Comparison of ENCODE assay signal across 1 cellular context in the genomic region with DNA sequence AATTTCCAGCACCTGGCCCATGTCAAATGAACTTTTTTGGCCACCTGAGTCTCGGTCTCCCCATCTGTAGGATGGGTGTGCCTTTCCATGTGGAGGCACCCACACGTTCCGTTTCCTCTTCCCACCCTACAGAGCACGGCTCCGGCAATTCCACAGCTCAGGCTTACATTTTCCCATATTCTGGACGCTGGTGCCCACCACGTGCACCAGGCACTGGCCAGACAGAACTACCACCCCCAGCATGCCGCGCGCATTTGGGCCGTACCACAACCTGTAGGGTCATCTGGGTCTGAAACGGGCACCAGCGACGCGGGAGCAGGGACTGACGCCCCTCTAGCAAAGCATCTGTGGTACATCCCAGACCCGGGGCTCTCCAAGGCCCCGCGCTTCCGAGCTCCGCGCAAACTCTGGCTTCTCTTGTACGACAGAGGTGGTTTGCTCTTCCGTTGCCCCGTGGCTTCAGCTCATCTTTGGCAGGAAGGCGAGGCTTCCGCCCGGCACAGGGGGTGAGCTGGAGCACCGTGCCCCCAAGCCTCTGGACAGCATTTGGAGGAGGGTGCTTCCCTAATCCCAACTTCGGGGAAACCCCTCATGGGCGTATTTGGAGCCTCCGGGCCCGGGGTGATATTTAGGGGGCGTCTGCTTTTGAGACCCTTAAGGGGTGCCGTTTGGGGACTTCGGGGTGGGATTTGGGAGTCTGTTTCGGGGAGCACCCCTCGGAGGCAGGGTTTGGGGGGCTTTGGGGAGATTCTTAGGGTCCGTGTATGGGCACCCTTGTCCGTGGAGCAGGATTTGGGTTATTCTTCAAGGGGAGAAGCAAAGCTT.
TF ChIP-seq lines count a peak whose summit lies in the region.

No MANE protein-coding gene starts in this region.

TF ChIP-seq in HepG2, 621 proteins besides CTCF, POLR2A, EP300 and RAD21 (continued from another document):
- TF ChIP-seq, protein P1, sequence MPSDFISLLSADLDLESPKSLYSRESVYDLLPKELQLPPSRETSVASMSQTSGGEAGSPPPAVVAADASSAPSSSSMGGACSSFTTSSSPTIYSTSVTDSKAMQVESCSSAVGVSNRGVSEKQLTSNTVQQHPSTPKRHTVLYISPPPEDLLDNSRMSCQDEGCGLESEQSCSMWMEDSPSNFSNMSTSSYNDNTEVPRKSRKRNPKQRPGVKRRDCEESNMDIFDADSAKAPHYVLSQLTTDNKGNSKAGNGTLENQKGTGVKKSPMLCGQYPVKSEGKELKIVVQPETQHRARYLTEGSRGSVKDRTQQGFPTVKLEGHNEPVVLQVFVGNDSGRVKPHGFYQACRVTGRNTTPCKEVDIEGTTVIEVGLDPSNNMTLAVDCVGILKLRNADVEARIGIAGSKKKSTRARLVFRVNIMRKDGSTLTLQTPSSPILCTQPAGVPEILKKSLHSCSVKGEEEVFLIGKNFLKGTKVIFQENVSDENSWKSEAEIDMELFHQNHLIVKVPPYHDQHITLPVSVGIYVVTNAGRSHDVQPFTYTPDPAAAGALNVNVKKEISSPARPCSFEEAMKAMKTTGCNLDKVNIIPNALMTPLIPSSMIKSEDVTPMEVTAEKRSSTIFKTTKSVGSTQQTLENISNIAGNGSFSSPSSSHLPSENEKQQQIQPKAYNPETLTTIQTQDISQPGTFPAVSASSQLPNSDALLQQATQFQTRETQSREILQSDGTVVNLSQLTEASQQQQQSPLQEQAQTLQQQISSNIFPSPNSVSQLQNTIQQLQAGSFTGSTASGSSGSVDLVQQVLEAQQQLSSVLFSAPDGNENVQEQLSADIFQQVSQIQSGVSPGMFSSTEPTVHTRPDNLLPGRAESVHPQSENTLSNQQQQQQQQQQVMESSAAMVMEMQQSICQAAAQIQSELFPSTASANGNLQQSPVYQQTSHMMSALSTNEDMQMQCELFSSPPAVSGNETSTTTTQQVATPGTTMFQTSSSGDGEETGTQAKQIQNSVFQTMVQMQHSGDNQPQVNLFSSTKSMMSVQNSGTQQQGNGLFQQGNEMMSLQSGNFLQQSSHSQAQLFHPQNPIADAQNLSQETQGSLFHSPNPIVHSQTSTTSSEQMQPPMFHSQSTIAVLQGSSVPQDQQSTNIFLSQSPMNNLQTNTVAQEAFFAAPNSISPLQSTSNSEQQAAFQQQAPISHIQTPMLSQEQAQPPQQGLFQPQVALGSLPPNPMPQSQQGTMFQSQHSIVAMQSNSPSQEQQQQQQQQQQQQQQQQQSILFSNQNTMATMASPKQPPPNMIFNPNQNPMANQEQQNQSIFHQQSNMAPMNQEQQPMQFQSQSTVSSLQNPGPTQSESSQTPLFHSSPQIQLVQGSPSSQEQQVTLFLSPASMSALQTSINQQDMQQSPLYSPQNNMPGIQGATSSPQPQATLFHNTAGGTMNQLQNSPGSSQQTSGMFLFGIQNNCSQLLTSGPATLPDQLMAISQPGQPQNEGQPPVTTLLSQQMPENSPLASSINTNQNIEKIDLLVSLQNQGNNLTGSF (CRISPR knock-in tag; IDR thresholded peaks at IDR 0.05) = no peak
- TF ChIP-seq SAP130 (CRISPR knock-in tag; IDR thresholded peaks at IDR 0.05; ENCODE audit: low read depth) = peak; percentile 71
- TF ChIP-seq ZNF12 (CRISPR knock-in tag; IDR thresholded peaks at IDR 0.05) = no peak; the same call in 1 of the 2 replicates
- TF ChIP-seq, protein P2, sequence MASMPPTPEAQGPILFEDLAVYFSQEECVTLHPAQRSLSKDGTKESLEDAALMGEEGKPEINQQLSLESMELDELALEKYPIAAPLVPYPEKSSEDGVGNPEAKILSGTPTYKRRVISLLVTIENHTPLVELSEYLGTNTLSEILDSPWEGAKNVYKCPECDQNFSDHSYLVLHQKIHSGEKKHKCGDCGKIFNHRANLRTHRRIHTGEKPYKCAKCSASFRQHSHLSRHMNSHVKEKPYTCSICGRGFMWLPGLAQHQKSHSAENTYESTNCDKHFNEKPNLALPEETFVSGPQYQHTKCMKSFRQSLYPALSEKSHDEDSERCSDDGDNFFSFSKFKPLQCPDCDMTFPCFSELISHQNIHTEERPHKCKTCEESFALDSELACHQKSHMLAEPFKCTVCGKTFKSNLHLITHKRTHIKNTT (CRISPR knock-in tag; IDR thresholded peaks at IDR 0.05) = 0 out of 2 replicates have a peak, but pooled peaks have one; percentile 58
- no peak for TF ChIP-seq REL (CRISPR knock-in tag; conservative IDR thresholded peaks at IDR 0.05)
- peak; percentile 52; the same call in 1 of the 2 replicates for TF ChIP-seq ZNF350 (CRISPR knock-in tag; IDR thresholded peaks at IDR 0.05; ENCODE audit: borderline replicate concordance, low read depth)
- TF ChIP-seq ZNF780A (CRISPR knock-in tag; IDR thresholded peaks at IDR 0.05) = no peak
- TF ChIP-seq, protein P3, sequence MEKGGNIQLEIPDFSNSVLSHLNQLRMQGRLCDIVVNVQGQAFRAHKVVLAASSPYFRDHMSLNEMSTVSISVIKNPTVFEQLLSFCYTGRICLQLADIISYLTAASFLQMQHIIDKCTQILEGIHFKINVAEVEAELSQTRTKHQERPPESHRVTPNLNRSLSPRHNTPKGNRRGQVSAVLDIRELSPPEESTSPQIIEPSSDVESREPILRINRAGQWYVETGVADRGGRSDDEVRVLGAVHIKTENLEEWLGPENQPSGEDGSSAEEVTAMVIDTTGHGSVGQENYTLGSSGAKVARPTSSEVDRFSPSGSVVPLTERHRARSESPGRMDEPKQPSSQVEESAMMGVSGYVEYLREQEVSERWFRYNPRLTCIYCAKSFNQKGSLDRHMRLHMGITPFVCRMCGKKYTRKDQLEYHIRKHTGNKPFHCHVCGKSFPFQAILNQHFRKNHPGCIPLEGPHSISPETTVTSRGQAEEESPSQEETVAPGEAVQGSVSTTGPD (CRISPR knock-in tag; IDR thresholded peaks at IDR 0.05) = no peak
- TF ChIP-seq FOXK2 (IDR thresholded peaks at IDR 0.05) = peak; percentile 82
- TF ChIP-seq, protein P4, sequence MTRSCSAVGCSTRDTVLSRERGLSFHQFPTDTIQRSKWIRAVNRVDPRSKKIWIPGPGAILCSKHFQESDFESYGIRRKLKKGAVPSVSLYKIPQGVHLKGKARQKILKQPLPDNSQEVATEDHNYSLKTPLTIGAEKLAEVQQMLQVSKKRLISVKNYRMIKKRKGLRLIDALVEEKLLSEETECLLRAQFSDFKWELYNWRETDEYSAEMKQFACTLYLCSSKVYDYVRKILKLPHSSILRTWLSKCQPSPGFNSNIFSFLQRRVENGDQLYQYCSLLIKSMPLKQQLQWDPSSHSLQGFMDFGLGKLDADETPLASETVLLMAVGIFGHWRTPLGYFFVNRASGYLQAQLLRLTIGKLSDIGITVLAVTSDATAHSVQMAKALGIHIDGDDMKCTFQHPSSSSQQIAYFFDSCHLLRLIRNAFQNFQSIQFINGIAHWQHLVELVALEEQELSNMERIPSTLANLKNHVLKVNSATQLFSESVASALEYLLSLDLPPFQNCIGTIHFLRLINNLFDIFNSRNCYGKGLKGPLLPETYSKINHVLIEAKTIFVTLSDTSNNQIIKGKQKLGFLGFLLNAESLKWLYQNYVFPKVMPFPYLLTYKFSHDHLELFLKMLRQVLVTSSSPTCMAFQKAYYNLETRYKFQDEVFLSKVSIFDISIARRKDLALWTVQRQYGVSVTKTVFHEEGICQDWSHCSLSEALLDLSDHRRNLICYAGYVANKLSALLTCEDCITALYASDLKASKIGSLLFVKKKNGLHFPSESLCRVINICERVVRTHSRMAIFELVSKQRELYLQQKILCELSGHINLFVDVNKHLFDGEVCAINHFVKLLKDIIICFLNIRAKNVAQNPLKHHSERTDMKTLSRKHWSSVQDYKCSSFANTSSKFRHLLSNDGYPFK (CRISPR knock-in tag; IDR thresholded peaks at IDR 0.05; ENCODE audit: borderline replicate concordance) = peak; percentile 80; the same call in 1 of the 2 replicates
- no peak for TF ChIP-seq ZNF160 (CRISPR knock-in tag; IDR thresholded peaks at IDR 0.05)
- TF ChIP-seq, protein P5, sequence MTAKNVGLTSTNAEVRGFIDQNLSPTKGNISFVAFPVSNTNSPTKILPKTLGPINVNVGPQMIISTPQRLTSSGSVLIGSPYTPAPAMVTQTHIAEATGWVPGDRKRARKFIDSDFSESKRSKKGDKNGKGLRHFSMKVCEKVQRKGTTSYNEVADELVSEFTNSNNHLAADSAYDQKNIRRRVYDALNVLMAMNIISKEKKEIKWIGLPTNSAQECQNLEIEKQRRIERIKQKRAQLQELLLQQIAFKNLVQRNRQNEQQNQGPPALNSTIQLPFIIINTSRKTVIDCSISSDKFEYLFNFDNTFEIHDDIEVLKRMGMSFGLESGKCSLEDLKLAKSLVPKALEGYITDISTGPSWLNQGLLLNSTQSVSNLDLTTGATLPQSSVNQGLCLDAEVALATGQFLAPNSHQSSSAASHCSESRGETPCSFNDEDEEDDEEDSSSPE (CRISPR knock-in tag; IDR thresholded peaks at IDR 0.05) = peak; percentile 48; the same call in 1 of the 2 replicates
- TF ChIP-seq, protein P6, sequence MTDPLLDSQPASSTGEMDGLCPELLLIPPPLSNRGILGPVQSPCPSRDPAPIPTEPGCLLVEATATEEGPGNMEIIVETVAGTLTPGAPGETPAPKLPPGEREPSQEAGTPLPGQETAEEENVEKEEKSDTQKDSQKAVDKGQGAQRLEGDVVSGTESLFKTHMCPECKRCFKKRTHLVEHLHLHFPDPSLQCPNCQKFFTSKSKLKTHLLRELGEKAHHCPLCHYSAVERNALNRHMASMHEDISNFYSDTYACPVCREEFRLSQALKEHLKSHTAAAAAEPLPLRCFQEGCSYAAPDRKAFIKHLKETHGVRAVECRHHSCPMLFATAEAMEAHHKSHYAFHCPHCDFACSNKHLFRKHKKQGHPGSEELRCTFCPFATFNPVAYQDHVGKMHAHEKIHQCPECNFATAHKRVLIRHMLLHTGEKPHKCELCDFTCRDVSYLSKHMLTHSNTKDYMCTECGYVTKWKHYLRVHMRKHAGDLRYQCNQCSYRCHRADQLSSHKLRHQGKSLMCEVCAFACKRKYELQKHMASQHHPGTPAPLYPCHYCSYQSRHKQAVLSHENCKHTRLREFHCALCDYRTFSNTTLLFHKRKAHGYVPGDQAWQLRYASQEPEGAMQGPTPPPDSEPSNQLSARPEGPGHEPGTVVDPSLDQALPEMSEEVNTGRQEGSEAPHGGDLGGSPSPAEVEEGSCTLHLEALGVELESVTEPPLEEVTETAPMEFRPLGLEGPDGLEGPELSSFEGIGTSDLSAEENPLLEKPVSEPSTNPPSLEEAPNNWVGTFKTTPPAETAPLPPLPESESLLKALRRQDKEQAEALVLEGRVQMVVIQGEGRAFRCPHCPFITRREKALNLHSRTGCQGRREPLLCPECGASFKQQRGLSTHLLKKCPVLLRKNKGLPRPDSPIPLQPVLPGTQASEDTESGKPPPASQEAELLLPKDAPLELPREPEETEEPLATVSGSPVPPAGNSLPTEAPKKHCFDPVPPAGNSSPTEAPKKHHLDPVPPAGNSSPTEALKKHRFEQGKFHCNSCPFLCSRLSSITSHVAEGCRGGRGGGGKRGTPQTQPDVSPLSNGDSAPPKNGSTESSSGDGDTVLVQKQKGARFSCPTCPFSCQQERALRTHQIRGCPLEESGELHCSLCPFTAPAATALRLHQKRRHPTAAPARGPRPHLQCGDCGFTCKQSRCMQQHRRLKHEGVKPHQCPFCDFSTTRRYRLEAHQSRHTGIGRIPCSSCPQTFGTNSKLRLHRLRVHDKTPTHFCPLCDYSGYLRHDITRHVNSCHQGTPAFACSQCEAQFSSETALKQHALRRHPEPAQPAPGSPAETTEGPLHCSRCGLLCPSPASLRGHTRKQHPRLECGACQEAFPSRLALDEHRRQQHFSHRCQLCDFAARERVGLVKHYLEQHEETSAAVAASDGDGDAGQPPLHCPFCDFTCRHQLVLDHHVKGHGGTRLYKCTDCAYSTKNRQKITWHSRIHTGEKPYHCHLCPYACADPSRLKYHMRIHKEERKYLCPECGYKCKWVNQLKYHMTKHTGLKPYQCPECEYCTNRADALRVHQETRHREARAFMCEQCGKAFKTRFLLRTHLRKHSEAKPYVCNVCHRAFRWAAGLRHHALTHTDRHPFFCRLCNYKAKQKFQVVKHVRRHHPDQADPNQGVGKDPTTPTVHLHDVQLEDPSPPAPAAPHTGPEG (CRISPR knock-in tag; IDR thresholded peaks at IDR 0.05) = no peak
- TF ChIP-seq DMAP1 (CRISPR knock-in tag; IDR thresholded peaks at IDR 0.05) = no peak
- peak; percentile 55 for TF ChIP-seq TEAD3 (CRISPR knock-in tag; optimal IDR thresholded peaks at IDR 0.05; ENCODE audit: borderline replicate concordance)
- no peak for TF ChIP-seq ZNF34 (CRISPR knock-in tag; IDR thresholded peaks at IDR 0.05; ENCODE audit: borderline replicate concordance)
- TF ChIP-seq ZMYM3 (CRISPR knock-in tag; IDR thresholded peaks at IDR 0.05) = peak; percentile 52; the same call in 1 of the 2 replicates
- peak; percentile 36; the same call in 1 of the 2 replicates for TF ChIP-seq GATAD1 (CRISPR knock-in tag; IDR thresholded peaks at IDR 0.05)
- TF ChIP-seq NONO (IDR thresholded peaks at IDR 0.05) = no peak
- peak; percentile 59; the same call in 1 of the 2 replicates for TF ChIP-seq NONO (CRISPR knock-in tag; conservative IDR thresholded peaks at IDR 0.05)
- TF ChIP-seq, protein P7, sequence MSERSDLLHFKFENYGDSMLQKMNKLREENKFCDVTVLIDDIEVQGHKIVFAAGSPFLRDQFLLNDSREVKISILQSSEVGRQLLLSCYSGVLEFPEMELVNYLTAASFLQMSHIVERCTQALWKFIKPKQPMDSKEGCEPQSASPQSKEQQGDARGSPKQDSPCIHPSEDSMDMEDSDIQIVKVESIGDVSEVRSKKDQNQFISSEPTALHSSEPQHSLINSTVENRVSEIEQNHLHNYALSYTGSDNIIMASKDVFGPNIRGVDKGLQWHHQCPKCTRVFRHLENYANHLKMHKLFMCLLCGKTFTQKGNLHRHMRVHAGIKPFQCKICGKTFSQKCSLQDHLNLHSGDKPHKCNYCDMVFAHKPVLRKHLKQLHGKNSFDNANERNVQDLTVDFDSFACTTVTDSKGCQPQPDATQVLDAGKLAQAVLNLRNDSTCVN (CRISPR knock-in tag; IDR thresholded peaks at IDR 0.05; ENCODE audit: borderline replicate concordance) = no peak
- TF ChIP-seq, protein P8, sequence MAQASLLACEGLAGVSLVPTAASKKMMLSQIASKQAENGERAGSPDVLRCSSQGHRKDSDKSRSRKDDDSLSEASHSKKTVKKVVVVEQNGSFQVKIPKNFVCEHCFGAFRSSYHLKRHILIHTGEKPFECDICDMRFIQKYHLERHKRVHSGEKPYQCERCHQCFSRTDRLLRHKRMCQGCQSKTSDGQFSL (CRISPR knock-in tag; IDR thresholded peaks at IDR 0.05) = 0 out of 2 replicates have a peak, but pooled peaks have one; percentile 29
- TF ChIP-seq ISL2 (CRISPR knock-in tag; IDR thresholded peaks at IDR 0.05) = peak; percentile 35; the same call in 1 of the 2 replicates
